ENCODE assay signal across 8 cellular contexts in the genomic region with DNA sequence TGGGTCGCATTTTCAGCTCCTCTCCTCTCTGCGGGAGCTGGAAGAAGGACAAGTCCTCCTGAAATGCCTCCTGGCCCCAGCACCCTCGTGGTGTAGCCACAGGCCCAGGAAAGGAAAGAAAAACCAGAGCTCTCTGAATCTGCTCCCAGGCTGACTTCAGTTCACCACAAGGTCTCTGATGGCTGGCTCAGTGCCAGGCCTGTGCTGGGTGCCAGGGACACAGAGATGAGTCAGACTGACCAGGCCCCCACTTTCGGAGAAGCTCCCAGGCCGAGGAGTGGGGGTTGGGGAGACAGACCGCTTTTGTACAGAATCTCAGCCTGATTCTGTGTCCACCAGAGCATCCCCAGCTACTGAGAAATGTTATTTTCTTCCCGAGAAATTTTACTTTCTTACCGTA. TPM values are rescaled to one million over a fixed set of nuclear protein-coding genes. Genes with fewer than 3 reads are reported as not detected.
DNase-seq lines count a peak whose midpoint lies in the region; ATAC-seq, FAIRE-seq and TF ChIP-seq lines count a peak whose summit lies in the region.

No MANE protein-coding gene starts in this region.

- H3K27ac ChIP-seq in tibial artery, result peak overlapping the region; percentile 79 to 80

- H3K4me3 Mint-ChIP-seq in activated T-cell treated with anti-CD3 and anti-CD28 coated beads, Interleukin-2, amount 50 U/mL, for 72 hours, result peak overlapping the region; percentile 27 to 52
- H3K4me3 Mint-ChIP-seq in osteocyte (ENCODE audit: unreplicated experiment), result peak overlapping the region; percentile 10

- H3K9me3 Mint-ChIP-seq in activated T-cell treated with anti-CD3 and anti-CD28 coated beads, Interleukin-2, amount 50 U/mL, for 72 hours, result peaks cover 8 to 10% of the 10 kb centered on the region in 2 donors
- H3K9me3 Mint-ChIP-seq in osteocyte (ENCODE audit: unreplicated experiment), result peaks cover 12% of the 10 kb centered on the region

- peak; percentile 73 for FAIRE-seq in GM19239 (lab: Jason Lieb, UNC)

- H3K36me3 Mint-ChIP-seq in activated T-cell treated with anti-CD3 and anti-CD28 coated beads, Interleukin-2, amount 50 U/mL, for 72 hours (ENCODE audit: insufficient read depth in 2 of 2), result peaks cover 21 to 22% of the 10 kb centered on the region in 2 donors
- H3K36me3 Mint-ChIP-seq in osteocyte (ENCODE audit: unreplicated experiment), result peaks cover 18% of the 10 kb centered on the region

- peaks cover 0 to 17% (median 0%) of the 10 kb centered on the region in 3 donors for H3K36me3 ChIP-seq in tibial artery

- no peak overlapping the region for H3K27ac Mint-ChIP-seq in activated T-cell treated with anti-CD3 and anti-CD28 coated beads, Interleukin-2, amount 50 U/mL, for 72 hours
- peak overlapping the region; percentile 78 for H3K27ac Mint-ChIP-seq in osteocyte (ENCODE audit: unreplicated experiment)

- no peaks in the 10 kb centered on the region for H3K27me3 Mint-ChIP-seq in activated T-cell treated with anti-CD3 and anti-CD28 coated beads, Interleukin-2, amount 50 U/mL, for 72 hours (ENCODE audit: low read depth)
- H3K27me3 Mint-ChIP-seq in osteocyte (ENCODE audit: unreplicated experiment), result no peaks in the 10 kb centered on the region

- H3K9me3 ChIP-seq in tibial artery, result no peaks in the 10 kb centered on the region

- peak; percentile 51 to 58 for ATAC-seq in activated T-cell treated with anti-CD3 and anti-CD28 coated beads, Interleukin-2, amount 50 U/mL, for 72 hours (replicated peaks in 1 of 2)
- ATAC-seq in GM19328 (IDR thresholded peaks at IDR 0.05; ENCODE audit: unreplicated experiment), result no peak

- intact Hi-C loops in tibial artery (cut with DNase I; ENCODE audit: low total_unique reads), result no loop called here

- H3K27me3 ChIP-seq in tibial artery, result no peaks in the 10 kb centered on the region

- DNase-seq in A172 (ENCODE audit: low spot score) (peak; percentile 97), GM19239 (ENCODE audit: insufficient read length, low spot score) (peak; percentile 53), NCI-H226 (peak; percentile 88), fibroblast of peridontal ligament (ENCODE audit: extremely low read depth) (peak; percentile 97), osteocyte (ENCODE audit: extremely low spot score, unreplicated experiment) (peak; percentile 96), tibial artery (peak; percentile 98 to 99)
- DNase-seq in activated T-cell treated with anti-CD3 and anti-CD28 coated beads, Interleukin-2, amount 50 U/mL, for 72 hours, result peak; percentile 84 to 86

- H3K4me1 ChIP-seq in tibial artery, result peaks cover 0 to 39% (median 26%) of the 10 kb centered on the region in 4 donors

- no peak overlapping the region for H3K4me3 ChIP-seq in tibial artery

- TF ChIP-seq CTCF in osteocyte (IDR thresholded peaks at IDR 0.05) (no peak), tibial artery (IDR thresholded peaks at IDR 0.05) (peak in 1 of 2 experiments; percentile 16)

- H3K4me1 Mint-ChIP-seq in activated T-cell treated with anti-CD3 and anti-CD28 coated beads, Interleukin-2, amount 50 U/mL, for 72 hours (ENCODE audit: low read depth), result peaks cover 92% of the 10 kb centered on the region
- peaks cover 46% of the 10 kb centered on the region for H3K4me1 Mint-ChIP-seq in osteocyte (ENCODE audit: unreplicated experiment)

RNA-seq across cellular contexts. Expression of a gene that starts 12.1 kb away (rescaled TPM):
- 17.6 and 24.3 TPM in 2 replicates for total RNA-seq in A172 (2014; rRNA removed; shearing (Covaris generic))
- total RNA-seq in activated T-cell treated with anti-CD3 and anti-CD28 coated beads, Interleukin-2, amount 50 U/mL, for 72 hours, result 10 to 100 TPM; 17.7 to 22.7 TPM
- 29.1 and 30.6 TPM in 2 replicates for total RNA-seq in osteocyte

RNA-seq across cellular contexts. Expression of a gene that starts 20.5 kb away (rescaled TPM):
- 0.34 and 0.36 TPM in 2 replicates for total RNA-seq in A172 (2014; rRNA removed; shearing (Covaris generic))
- total RNA-seq in activated T-cell treated with anti-CD3 and anti-CD28 coated beads, Interleukin-2, amount 50 U/mL, for 72 hours, result under 1 TPM in 1 of 2 donors, not detected in 1; 0.12 TPM
- not detected in 2 replicates for total RNA-seq in osteocyte

RNA-seq across cellular contexts. Expression of a gene that starts 42.1 kb away (rescaled TPM):
- 499 and 646 TPM in 2 replicates for total RNA-seq in A172 (2014; rRNA removed; shearing (Covaris generic))
- 10 to 100 TPM; 86.8 to 91.6 TPM for total RNA-seq in activated T-cell treated with anti-CD3 and anti-CD28 coated beads, Interleukin-2, amount 50 U/mL, for 72 hours
- total RNA-seq in osteocyte, result 260 and 281 TPM in 2 replicates
